Comparison of ENCODE assay signal across 7 cellular contexts in the genomic region with DNA sequence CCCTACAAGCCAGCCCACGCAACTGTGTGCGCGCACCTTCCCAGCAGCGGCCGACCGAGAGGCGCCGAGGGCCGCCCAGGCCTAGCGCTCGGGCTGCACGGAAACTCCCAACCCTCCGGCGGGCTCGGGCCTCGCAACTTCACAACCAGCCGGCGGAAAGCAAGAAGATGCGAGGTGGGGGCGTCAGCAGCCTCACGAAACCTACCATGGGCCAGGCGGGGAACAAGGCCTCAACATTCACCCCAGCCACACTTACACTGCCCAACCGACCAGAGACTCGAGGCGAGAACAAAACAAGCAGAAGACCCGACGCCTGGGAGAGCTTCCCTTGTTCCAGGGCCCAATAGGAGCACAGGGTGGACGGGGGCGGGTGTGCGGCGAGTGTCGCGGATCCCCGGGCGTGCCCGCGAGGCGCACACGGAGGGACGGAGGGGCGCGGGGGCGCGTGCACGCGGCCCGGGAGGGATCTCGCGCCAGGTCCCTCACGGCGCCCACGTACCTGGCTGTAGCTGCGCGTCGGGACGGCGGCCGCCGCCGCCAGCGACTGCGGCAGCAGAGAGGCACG. TPM values are rescaled to one million over a fixed set of nuclear protein-coding genes. Genes with fewer than 3 reads are reported as not detected.
A peak's percentile ranks its signal among the peaks of the same experiment; 100 is the strongest.
DNase-seq lines count a peak whose midpoint lies in the region; ATAC-seq, FAIRE-seq and TF ChIP-seq lines count a peak whose summit lies in the region.

No MANE protein-coding gene starts in this region.

- H3K27ac ChIP-seq in VCaP = peak overlapping the region; percentile 98
- peak overlapping the region; percentile 93 to 96 for H3K27ac ChIP-seq in small intestine (ENCODE audit: low read depth in 1 of 2, low read length in 1 of 2)

- peak overlapping the region; percentile 92 for H3K27ac Mint-ChIP-seq in MCF 10A (ENCODE audit: low read depth, unreplicated experiment)

- no TSS peak for BruUV-seq in MCF 10A (replicated peaks; lab: Mats Ljungman, UMichigan)

- DNase-seq in NCI-H1105 (lab: John Stamatoyannopoulos, UW) = peak; percentile 31
- peak; percentile 61 for DNase-seq in MCF 10A (ENCODE audit: unreplicated experiment)
- DNase-seq in iPS-NIHi7 (ENCODE audit: extremely low spot score) = peak; percentile 54
- peak; percentile 65 for DNase-seq in small intestine

- peak; percentile 61 for ATAC-seq in GM18511 (IDR thresholded peaks at IDR 0.05; ENCODE audit: unreplicated experiment)
- peak; percentile 51 for ATAC-seq in HG02678 (IDR thresholded peaks at IDR 0.05; ENCODE audit: unreplicated experiment)

- H3K9me3 ChIP-seq in small intestine (ENCODE audit: control insufficient read depth, low read depth) = no peaks in the 10 kb centered on the region

- CTCF ChIA-PET in MCF 10A (lab: Yijun Ruan, JAX) = interaction anchor here (0.6 to 1.3 kb wide), 5 partner anchors 10 to 171 kb away, joined by 3 to 6 read pairs (median 4); no protein-coding TSS in a partner anchor

- peaks cover 11% of the 10 kb centered on the region for H3K36me3 Mint-ChIP-seq in MCF 10A (ENCODE audit: insufficient read depth, unreplicated experiment)

- TF ChIP-seq CTCF in VCaP (conservative IDR thresholded peaks at IDR 0.05) = no peak
- no peak for TF ChIP-seq CTCF in MCF 10A (IDR thresholded peaks at IDR 0.05; ENCODE audit: unreplicated experiment)

- H3K4me1 ChIP-seq in small intestine (ENCODE audit: control insufficient read depth in 2 of 2, insufficient read depth in 1 of 2, low read depth in 1 of 2, low read length in 1 of 2) = peaks cover 0 to 7% of the 10 kb centered on the region in 2 donors

- peaks cover 9% of the 10 kb centered on the region for H3K4me1 Mint-ChIP-seq in MCF 10A (ENCODE audit: insufficient read depth, unreplicated experiment)

- H3K27me3 Mint-ChIP-seq in MCF 10A (ENCODE audit: insufficient read depth, unreplicated experiment) = no peaks in the 10 kb centered on the region

- H3K36me3 ChIP-seq in small intestine (ENCODE audit: control insufficient read depth in 2 of 2, insufficient read depth in 2 of 2, low read length in 2 of 2) = peaks cover 2 to 6% of the 10 kb centered on the region in 2 donors

- POLR2A ChIA-PET in MCF 10A (lab: Yijun Ruan, JAX) = interaction anchor here (0.6 to 3.9 kb wide), 20 partner anchors 10 to 183 kb away, joined by 3 to 59 read pairs (median 4); a partner anchor contains a TSS

- intact Hi-C loops in MCF 10A (cut with micrococcal nuclease) = loop anchor here (1.0 to 5.0 kb wide), 4 partner anchors 137 to 168 kb away; a partner anchor contains a TSS

- WGBS in small intestine, 3 donors = 0 to 1% (median 1%) methylated on average over 49 to 63 of the region's 63 CpGs

- H3K27me3 ChIP-seq in small intestine (ENCODE audit: control insufficient read depth in 2 of 2, insufficient read depth in 2 of 2, low read length in 2 of 2) = no peaks in the 10 kb centered on the region

- no peak for FAIRE-seq in small intestine (lab: Jason Lieb, UNC)

- peak overlapping the region; percentile 90 to 93 for H3K4me3 ChIP-seq in small intestine (ENCODE audit: low read depth in 1 of 2, low read length in 2 of 2)

- H3K9me3 Mint-ChIP-seq in MCF 10A (ENCODE audit: unreplicated experiment) = no peaks in the 10 kb centered on the region

- H3K4me3 Mint-ChIP-seq in MCF 10A (ENCODE audit: unreplicated experiment) = peak overlapping the region; percentile 95

RNA-seq across cellular contexts. Expression of a gene that starts 0.6 kb away (rescaled TPM):
- total RNA-seq in MCF 10A (2022) = 60.2 and 69.3 TPM in 2 replicates
- 10 to 100 TPM; 41.1 to 64.5 (median 51.0) TPM for polyA plus RNA-seq in small intestine

Comparison
In these comparisons a context has a peak if more than half of its experiments do, and no peak if none do; other contexts are left out.
1. Peak in every context shown above with its lines: DNase-seq, ATAC-seq, H3K4me3 ChIP-seq and H3K27ac ChIP-seq.